In genomic region chr1:6486433-6487011, GRCh38 we compare ENCODE assay signal across 1 cellular context.
A peak's percentile ranks its signal among the peaks of the same experiment; 100 is the strongest.
TF ChIP-seq lines count a peak whose summit lies in the region.

No MANE protein-coding gene starts in this region.

TF ChIP-seq in K562, 482 proteins besides CTCF, POLR2A, EP300 and RAD21 (continued from another document):
- TF ChIP-seq MYC (IDR thresholded peaks at IDR 0.05; ENCODE audit: low read depth, low read length) = peak; percentile 45
- no peak for TF ChIP-seq MYC (CRISPR knock-in tag; IDR thresholded peaks at IDR 0.05; ENCODE audit: borderline replicate concordance, low read depth)
- TF ChIP-seq MTA3 (IDR thresholded peaks at IDR 0.05; ENCODE audit: borderline replicate concordance) = peak; percentile 53; the same call in 1 of the 2 replicates
- TF ChIP-seq RCOR1 (IDR thresholded peaks at IDR 0.05; ENCODE audit: borderline replicate concordance in 1 of 2, low read depth in 2 of 2, low read length in 2 of 2) = peak in 1 of 2 experiments; percentile 38; a peak in 1 of 4 replicates
- TF ChIP-seq NR2C2 (CRISPR knock-in tag; IDR thresholded peaks at IDR 0.05) = no peak
- no peak for TF ChIP-seq NR2C2 (tag; IDR thresholded peaks at IDR 0.05)
- no peak for TF ChIP-seq MITF (IDR thresholded peaks at IDR 0.05)
- TF ChIP-seq POLR3A (IDR thresholded peaks at IDR 0.05; ENCODE audit: borderline replicate concordance, extremely low read depth, insufficient read depth, insufficient read length) = no peak
- TF ChIP-seq L3MBTL2 (IDR thresholded peaks at IDR 0.05) = no peak
- TF ChIP-seq FIP1L1 (IDR thresholded peaks at IDR 0.05; ENCODE audit: low read depth, low read length, poor library complexity, severe bottlenecking) = no peak
- TF ChIP-seq ZNF232 (CRISPR knock-in tag; IDR thresholded peaks at IDR 0.05) = no peak
- TF ChIP-seq ZFP30 (CRISPR knock-in tag; IDR thresholded peaks at IDR 0.05; ENCODE audit: borderline replicate concordance) = no peak
- peak; percentile 66 for TF ChIP-seq PKNOX1 (IDR thresholded peaks at IDR 0.05)
- no peak for TF ChIP-seq HDAC8 (tag; IDR thresholded peaks at IDR 0.05)
- TF ChIP-seq HIVEP1 (CRISPR knock-in tag; IDR thresholded peaks at IDR 0.05) = 0 out of 2 replicates have a peak, but pooled peaks have one; percentile 18
- TF ChIP-seq ZNF133 (CRISPR knock-in tag; IDR thresholded peaks at IDR 0.05) = no peak
- TF ChIP-seq DEAF1 (CRISPR knock-in tag; IDR thresholded peaks at IDR 0.05) = peak; percentile 68
- no peak for TF ChIP-seq ZNF41 (CRISPR knock-in tag; conservative IDR thresholded peaks at IDR 0.05)
- no peak for TF ChIP-seq ZNF407 (IDR thresholded peaks at IDR 0.05; ENCODE audit: low read depth)
- no peak for TF ChIP-seq ZNF23 (CRISPR knock-in tag; IDR thresholded peaks at IDR 0.05)
- TF ChIP-seq THAP7 (CRISPR knock-in tag; IDR thresholded peaks at IDR 0.05) = no peak
- no peak for TF ChIP-seq TRIM24 (IDR thresholded peaks at IDR 0.05)
- no peak for TF ChIP-seq ZNF3 (CRISPR knock-in tag; IDR thresholded peaks at IDR 0.05)
- TF ChIP-seq BCL6 (CRISPR knock-in tag; IDR thresholded peaks at IDR 0.05) = no peak
- TF ChIP-seq MEIS2 (IDR thresholded peaks at IDR 0.05; ENCODE audit: partially characterized antibody) = peak; percentile 35
- TF ChIP-seq JUND (IDR thresholded peaks at IDR 0.05; ENCODE audit: borderline replicate concordance, low read depth, low read length) = 0 out of 2 replicates have a peak, but pooled peaks have one; percentile 41
- TF ChIP-seq JUND (tag; IDR thresholded peaks at IDR 0.05; ENCODE audit: borderline replicate concordance, low read depth, low read length) = no peak; the same call in 2 of the 3 replicates
- TF ChIP-seq KDM1A (IDR thresholded peaks at IDR 0.05) = no peak
- no peak for TF ChIP-seq NELFE (IDR thresholded peaks at IDR 0.05; ENCODE audit: insufficient read depth, insufficient read length)
- TF ChIP-seq ZNF589 (CRISPR knock-in tag; IDR thresholded peaks at IDR 0.05; ENCODE audit: low read depth) = no peak
TF ChIP-seq in K562: peak in this region for 45.
